7 cellular contexts compared by ENCODE assay signal in the genomic region with DNA sequence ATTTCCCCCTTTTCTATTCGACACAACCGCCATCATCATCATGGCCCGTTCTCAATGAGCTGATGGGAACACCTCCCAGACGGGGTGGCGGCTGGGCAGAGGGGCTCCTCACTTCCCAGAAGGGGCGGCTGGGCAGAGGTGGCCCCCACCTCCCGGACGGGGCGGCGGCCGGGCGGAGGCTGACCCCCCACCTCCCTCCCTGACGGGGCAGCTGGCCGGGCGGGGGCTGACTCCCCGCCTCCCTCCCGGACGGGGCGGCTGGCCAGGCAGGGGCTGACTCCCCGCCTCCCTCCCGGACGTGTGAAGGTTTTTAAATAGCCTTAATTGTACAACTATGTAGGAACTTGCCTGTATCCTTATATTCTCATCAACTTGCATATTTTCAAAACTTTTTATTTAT. TPM values are rescaled to one million over a fixed set of nuclear protein-coding genes. Genes with fewer than 3 reads are reported as not detected.
"Had no signal": no experiment of that assay in that cellular context is flagged by ENCODE, and none has a peak within 500 bp of the region (broad histone marks: within the 10 kb centered on the region; RNA-seq: fewer than 3 reads in every experiment).

No MANE protein-coding gene starts in this region.

- H3K4me1 Mint-ChIP-seq: H9 had no signal

- H3K27ac Mint-ChIP-seq: GM23338, H9, HFFc6 had no signal

- DNase-seq: GM23248, GOT3, H7, H9, HCEC 1CT, HFFc6 had no signal

- H3K4me3 Mint-ChIP-seq: GM23338, H9, HFFc6 had no signal

- H3K9me3 Mint-ChIP-seq: HFFc6 had no signal

RNA-seq across cellular contexts. Expression of gene SPSB4, which starts 20.9 kb away (rescaled TPM):
- total RNA-seq: GM23248, HFFc6 had no signal
